Comparison of ENCODE assay signal across 3 cellular contexts in genomic region chr3:37765591-37766219, GRCh38.
TF ChIP-seq lines count a peak whose summit lies in the region.

No MANE protein-coding gene starts in this region.

TF ChIP-seq in HEK293, 187 proteins besides CTCF, POLR2A, EP300 and RAD21:
- 0 out of 2 replicates have a peak, but pooled peaks have one; percentile 48 for TF ChIP-seq TRIM28 (IDR thresholded peaks at IDR 0.05; ENCODE audit: borderline replicate concordance, low read length)
- TF ChIP-seq IKZF3 (tag by site-specific recombination; IDR thresholded peaks at IDR 0.05), result no peak

TF ChIP-seq in H1, 55 proteins besides CTCF, POLR2A, EP300 and RAD21 (continues in another document):
- TF ChIP-seq RXRA (IDR thresholded peaks at IDR 0.05; ENCODE audit: insufficient read depth, low read depth, low read length) (no peak), ATF2 (IDR thresholded peaks at IDR 0.05; ENCODE audit: low read length) (no peak), HDAC6 (IDR thresholded peaks at IDR 0.05; ENCODE audit: low read depth, low read length) (no peak), TEAD4 (IDR thresholded peaks at IDR 0.05; ENCODE audit: low read depth, low read length) (no peak), CHD2 (IDR thresholded peaks at IDR 0.05; ENCODE audit: low read length) (no peak), ATF3 (IDR thresholded peaks at IDR 0.05; ENCODE audit: insufficient read depth, low read depth, low read length) (no peak), EGR1 (IDR thresholded peaks at IDR 0.05; ENCODE audit: borderline replicate concordance, low read depth, low read length) (no peak), NANOG (IDR thresholded peaks at IDR 0.05; ENCODE audit: insufficient read depth, low read depth, low read length, poor library complexity, severe bottlenecking) (no peak), CHD7 (IDR thresholded peaks at IDR 0.05; ENCODE audit: insufficient replicate concordance, low read length) (no peak), TBP (IDR thresholded peaks at IDR 0.05; ENCODE audit: low read depth, low read length) (no peak), RBBP5 (IDR thresholded peaks at IDR 0.05; ENCODE audit: borderline replicate concordance, low read depth, low read length) (no peak), MAX (IDR thresholded peaks at IDR 0.05) (no peak), SP4 (IDR thresholded peaks at IDR 0.05; ENCODE audit: low read length) (no peak)

TF ChIP-seq in HepG2, 621 proteins besides CTCF, POLR2A, EP300 and RAD21:
- no peak for TF ChIP-seq ZSCAN25 (CRISPR knock-in tag; IDR thresholded peaks at IDR 0.05)
- no peak for TF ChIP-seq ZNF740 (CRISPR knock-in tag; IDR thresholded peaks at IDR 0.05)
